ENCODE assay signal across 9 cellular contexts in the genomic region with DNA sequence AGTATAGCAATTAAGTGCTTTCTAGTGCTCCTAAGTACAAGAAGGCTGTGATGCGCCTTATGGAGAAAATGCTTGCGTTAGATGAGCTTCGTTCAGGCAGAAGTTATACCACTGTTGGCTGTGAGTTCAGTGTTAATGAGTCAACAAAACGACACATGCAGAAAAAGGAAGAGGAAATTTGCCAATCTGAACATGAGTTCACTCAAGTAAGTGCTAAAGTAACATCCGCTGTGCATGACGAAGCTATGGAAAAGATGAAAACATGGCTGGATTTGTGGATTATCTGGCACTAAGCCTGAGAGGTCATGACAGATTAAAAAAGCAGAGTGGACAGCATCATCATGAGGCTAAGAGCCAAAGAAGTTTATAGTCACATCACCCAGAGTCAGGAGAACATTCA. TPM values are rescaled to one million over a fixed set of nuclear protein-coding genes. Genes with fewer than 3 reads are reported as not detected.
DNase-seq lines count a peak whose midpoint lies in the region; ATAC-seq lines count a peak whose summit lies in the region.
"Had no signal": no experiment of that assay in that cellular context is flagged by ENCODE, and none has a peak within 500 bp of the region (broad histone marks: within the 10 kb centered on the region; RNA-seq: fewer than 3 reads in every experiment).

No MANE protein-coding gene starts in this region.

- DNase-seq in Kasumi-1 (lab: John Stamatoyannopoulos, UW) (peak; percentile 75 to 81), immature natural killer cell (peak; percentile 40 to 46 (median 44)), superior temporal gyrus (ENCODE audit: extremely low spot score) (peak; percentile 58), NCI-H1436 (lab: John Stamatoyannopoulos, UW) (no peak), ecto neural progenitor cell (ENCODE audit: low spot score) (no peak)
- no peak for DNase-seq in activated T-helper 1 cell treated with anti-CD3 and anti-CD28 coated beads, Interleukin-12 subunit alpha, Interleukin-12 subunit beta, Interleukin-2, Interleukin-4 antibody, amounts not matched to agents 30 ng/mL and 10 ng/mL and 1 ng/mL, durations not matched to agents 14 hours and 24 hours and 36 hours (ENCODE audit: low spot score)
- DNase-seq: activated T-cell treated with anti-CD3 and anti-CD28 coated beads for 4 hours, NCI-H82 had no signal

- peaks cover 84% of the 10 kb centered on the region for H3K4me1 Mint-ChIP-seq in activated T-helper 1 cell treated with anti-CD3 and anti-CD28 coated beads, Interleukin-12 subunit alpha, Interleukin-12 subunit beta, Interleukin-2, Interleukin-4 antibody, amounts not matched to agents 30 ng/mL and 10 ng/mL and 1 ng/mL, durations not matched to agents 14 hours and 24 hours and 36 hours (ENCODE audit: low read depth)
- peaks cover 99 to 100% of the 10 kb centered on the region in 2 donors for H3K4me1 Mint-ChIP-seq in immature natural killer cell

- no peak for ATAC-seq in GM21360 (IDR thresholded peaks at IDR 0.05; ENCODE audit: unreplicated experiment)

- peak overlapping the region; percentile 35 for H3K27ac Mint-ChIP-seq in activated T-helper 1 cell treated with anti-CD3 and anti-CD28 coated beads, Interleukin-12 subunit alpha, Interleukin-12 subunit beta, Interleukin-2, Interleukin-4 antibody, amounts not matched to agents 30 ng/mL and 10 ng/mL and 1 ng/mL, durations not matched to agents 14 hours and 24 hours and 36 hours
- peak overlapping the region; percentile 92 to 97 (median 95) for H3K27ac Mint-ChIP-seq in immature natural killer cell

- H3K9me3 Mint-ChIP-seq in activated T-helper 1 cell treated with anti-CD3 and anti-CD28 coated beads, Interleukin-12 subunit alpha, Interleukin-12 subunit beta, Interleukin-2, Interleukin-4 antibody, amounts not matched to agents 30 ng/mL and 10 ng/mL and 1 ng/mL, durations not matched to agents 14 hours and 24 hours and 36 hours: peaks cover 8% of the 10 kb centered on the region
- H3K9me3 Mint-ChIP-seq in immature natural killer cell: no peaks in the 10 kb centered on the region

- H3K27me3 Mint-ChIP-seq in activated T-helper 1 cell treated with anti-CD3 and anti-CD28 coated beads, Interleukin-12 subunit alpha, Interleukin-12 subunit beta, Interleukin-2, Interleukin-4 antibody, amounts not matched to agents 30 ng/mL and 10 ng/mL and 1 ng/mL, durations not matched to agents 14 hours and 24 hours and 36 hours (ENCODE audit: insufficient read depth): no peaks in the 10 kb centered on the region
- peaks cover 3 to 7% (median 3%) of the 10 kb centered on the region in 3 donors for H3K27me3 Mint-ChIP-seq in immature natural killer cell (ENCODE audit: low read depth in 3 of 3)

- intact Hi-C loops in activated T-helper 1 cell treated with anti-CD3 and anti-CD28 coated beads, Interleukin-12 subunit alpha, Interleukin-12 subunit beta, Interleukin-2, Interleukin-4 antibody, amounts not matched to agents 30 ng/mL and 10 ng/mL and 1 ng/mL, durations not matched to agents 14 hours and 24 hours and 36 hours (cut with micrococcal nuclease): no loop called here

- no peak overlapping the region for H3K4me3 Mint-ChIP-seq in activated T-helper 1 cell treated with anti-CD3 and anti-CD28 coated beads, Interleukin-12 subunit alpha, Interleukin-12 subunit beta, Interleukin-2, Interleukin-4 antibody, amounts not matched to agents 30 ng/mL and 10 ng/mL and 1 ng/mL, durations not matched to agents 14 hours and 24 hours and 36 hours
- H3K4me3 Mint-ChIP-seq in immature natural killer cell: peak overlapping the region; percentile 58 to 84 (median 74)

- peaks cover 37% of the 10 kb centered on the region for H3K36me3 Mint-ChIP-seq in activated T-helper 1 cell treated with anti-CD3 and anti-CD28 coated beads, Interleukin-12 subunit alpha, Interleukin-12 subunit beta, Interleukin-2, Interleukin-4 antibody, amounts not matched to agents 30 ng/mL and 10 ng/mL and 1 ng/mL, durations not matched to agents 14 hours and 24 hours and 36 hours (ENCODE audit: low read depth)
- peaks cover 13 to 22% (median 20%) of the 10 kb centered on the region in 3 donors for H3K36me3 Mint-ChIP-seq in immature natural killer cell

RNA-seq across cellular contexts. Expression of a gene that starts 36.9 kb away (rescaled TPM):
- total RNA-seq in activated T-helper 1 cell treated with anti-CD3 and anti-CD28 coated beads, Interleukin-12 subunit alpha, Interleukin-12 subunit beta, Interleukin-2, Interleukin-4 antibody, amounts not matched to agents 30 ng/mL and 10 ng/mL and 1 ng/mL, durations not matched to agents 14 hours and 24 hours and 36 hours: 28.0 and 30.3 TPM in 2 replicates
- polyA plus RNA-seq in immature natural killer cell: 100 to 1,000 TPM in 1 of 3 donors, 10 to 100 TPM in 2; 52.1 to 160 (median 67.4) TPM

Comparison
In these comparisons a context has a peak if more than half of its experiments do, and no peak if none do; other contexts are left out.
1. DNase-seq: peak in Kasumi-1 (2 of 2), immature natural killer cell (3 of 3) and superior temporal gyrus (single experiment); none in activated T-helper 1 cell treated with anti-CD3 and anti-CD28 coated beads, Interleukin-12 subunit alpha, Interleukin-12 subunit beta, Interleukin-2, Interleukin-4 antibody, amounts not matched to agents 30 ng/mL and 10 ng/mL and 1 ng/mL, durations not matched to agents 14 hours and 24 hours and 36 hours (single experiment), NCI-H1436 (single experiment) and ecto neural progenitor cell (single experiment).